8 cellular contexts compared by ENCODE assay signal in the genomic region with DNA sequence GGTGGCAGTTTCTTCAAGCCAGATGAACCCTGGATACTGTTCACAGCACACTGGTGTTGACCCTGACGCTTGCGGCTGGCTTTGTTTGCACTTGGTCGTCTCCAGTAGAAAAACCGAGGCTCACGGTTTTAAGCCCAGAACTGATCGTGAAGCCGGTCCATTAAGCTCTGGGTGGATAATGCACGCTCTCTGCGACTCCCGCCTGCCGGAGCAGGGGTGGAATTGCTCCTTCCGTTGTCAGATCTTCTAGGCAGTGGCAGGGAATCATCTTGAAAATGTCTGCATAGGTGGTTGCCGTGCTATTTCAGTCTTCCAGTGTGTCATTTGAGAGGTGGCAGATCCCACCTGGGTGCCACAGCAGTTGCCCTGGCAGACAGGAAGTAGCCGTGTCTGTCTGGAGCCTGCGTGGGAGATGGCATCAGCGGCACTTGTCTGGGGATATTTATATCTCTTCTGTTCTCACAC. TPM values are rescaled to one million over a fixed set of nuclear protein-coding genes. Genes with fewer than 3 reads are reported as not detected.
DNase-seq lines count a peak whose midpoint lies in the region; ATAC-seq and TF ChIP-seq lines count a peak whose summit lies in the region.

No MANE protein-coding gene starts in this region.

- intact Hi-C loops in Caco-2 (cut with micrococcal nuclease; ENCODE audit: unreplicated experiment) (loop anchor here (5.0 kb wide), 1 partner anchor 97 kb away; no protein-coding TSS in a partner anchor), PC-9 (cut with micrococcal nuclease; ENCODE audit: unreplicated experiment) (no loop called here), ascending aorta (cut with DNase I) (loop anchor here (2.0 kb wide), 2 partner anchors 57 to 99 kb away; a partner anchor contains a TSS)

- H3F3A ChIP-seq in PC-9 (ENCODE audit: insufficient read depth, low read depth), result peaks cover 36% of the 10 kb centered on the region

- H3K27me3 ChIP-seq in Caco-2 (replicated peaks; ENCODE audit: control insufficient read depth, insufficient read depth, low read length) (no peaks in the 10 kb centered on the region), PC-9 (ENCODE audit: insufficient read depth, low read depth) (no peaks in the 10 kb centered on the region), ascending aorta (no peaks in the 10 kb centered on the region)

- H3K4me1 ChIP-seq in Caco-2 (peaks cover 30% of the 10 kb centered on the region), PC-9 (replicated peaks; ENCODE audit: insufficient read depth) (peaks cover 33% of the 10 kb centered on the region), ascending aorta (peaks cover 0 to 28% of the 10 kb centered on the region in 2 donors)

- H3K79me2 ChIP-seq in PC-9 (ENCODE audit: low read depth), result peaks cover 80% of the 10 kb centered on the region

- H3K4me1 Mint-ChIP-seq in Caco-2 (ENCODE audit: low read depth, unreplicated experiment), result peaks cover 25% of the 10 kb centered on the region

- H3K9me3 ChIP-seq in Caco-2 (no peaks in the 10 kb centered on the region), PC-9 (ENCODE audit: insufficient read depth, low read depth) (no peaks in the 10 kb centered on the region), ascending aorta (no peaks in the 10 kb centered on the region)

- H3K36me3 Mint-ChIP-seq in Caco-2 (ENCODE audit: insufficient read depth, unreplicated experiment), result peaks cover 73% of the 10 kb centered on the region

- H3K27ac Mint-ChIP-seq in Caco-2 (ENCODE audit: unreplicated experiment), result peak overlapping the region; percentile 89

- peaks cover 30% of the 10 kb centered on the region for H4K20me1 ChIP-seq in PC-9 (ENCODE audit: insufficient read depth)

- BruUV-seq in Caco-2 (replicated peaks; lab: Mats Ljungman, UMichigan) (no TSS peak), PC-9 (replicated peaks; lab: Mats Ljungman, UMichigan) (no TSS peak)

- DNase-seq in Caco-2 (peak in 1 of 2 experiments; percentile 39), PC-9 (no peak), ascending aorta (ENCODE audit: low spot score in 2 of 2) (peak in 1 of 2 donors; percentile 73), islet precursor cell (peak; percentile 58), NCI-H446 treated with DMSO at 0.1 percent for 48 hours (lab: John Stamatoyannopoulos, UW) (no peak)
- DNase-seq in stimulated activated CD4-positive, alpha-beta T cell treated with anti-CD3 and anti-CD28 coated beads, Interleukin-4, amount 100 ng/mL, for 4 hours, result peak; percentile 23 to 56

- no peak overlapping the region for H2AFZ ChIP-seq in PC-9

- H3K27me3 Mint-ChIP-seq in Caco-2 (ENCODE audit: insufficient read depth, unreplicated experiment), result no peaks in the 10 kb centered on the region

- peaks cover 9% of the 10 kb centered on the region for H3K36me3 ChIP-seq in Caco-2 (ENCODE audit: control insufficient read depth, insufficient read depth, low read length)
- H3K36me3 ChIP-seq in PC-9 (ENCODE audit: low read depth), result peaks cover 23% of the 10 kb centered on the region
- H3K36me3 ChIP-seq in ascending aorta, result peaks cover 16 to 25% of the 10 kb centered on the region in 2 donors

- no peaks in the 10 kb centered on the region for H3K9me3 Mint-ChIP-seq in Caco-2 (ENCODE audit: unreplicated experiment)

- no peaks in the 10 kb centered on the region for H3K9me2 ChIP-seq in PC-9 (ENCODE audit: insufficient read depth)

- POLR2A ChIA-PET in Caco-2 (lab: Charles Lee), result interaction anchor here (0.5 to 1.2 kb wide), 2 partner anchors 35 to 69 kb away, joined by 4 to 7 read pairs; a partner anchor contains a TSS
- POLR2A ChIA-PET in PC-9 (lab: Charles Lee; ENCODE audit: unreplicated experiment), result no interaction called here

- H3K4me3 ChIP-seq in Caco-2 (ENCODE audit: low read depth, low read length) (no peak overlapping the region; the same call in 1 of the 2 replicates), PC-9 (no peak overlapping the region), ascending aorta (peak overlapping the region; percentile 45 to 59)

- TF ChIP-seq CTCF in Caco-2 (IDR thresholded peaks at IDR 0.05; ENCODE audit: insufficient read depth in 1 of 2, low read depth in 1 of 2, low read length in 1 of 2, severe bottlenecking in 1 of 2, unreplicated experiment in 1 of 2) (no peak), PC-9 (conservative IDR thresholded peaks at IDR 0.05) (no peak), ascending aorta (IDR thresholded peaks at IDR 0.05) (peak; percentile 33 to 66 (median 64))

- ATAC-seq in HG02678 (IDR thresholded peaks at IDR 0.05; ENCODE audit: unreplicated experiment) (no peak), GM19328 (IDR thresholded peaks at IDR 0.05; ENCODE audit: unreplicated experiment) (no peak)

- H3K4me3 Mint-ChIP-seq in Caco-2 (ENCODE audit: unreplicated experiment), result peak overlapping the region; percentile 66

- peak overlapping the region; percentile 47 for H3K27ac ChIP-seq in PC-9
- H3K27ac ChIP-seq in ascending aorta, result peak overlapping the region; percentile 76 to 88

- CTCF ChIA-PET in Caco-2 (lab: Charles Lee) (interaction anchor here (0.8 kb wide), 1 partner anchor 59 kb away, joined by 3 read pairs; no protein-coding TSS in a partner anchor), PC-9 (lab: Charles Lee) (interaction anchor here (0.5 kb wide), 1 partner anchor 109 kb away, joined by 3 read pairs; no protein-coding TSS in a partner anchor)

- no peak overlapping the region for H3K4me2 ChIP-seq in PC-9

RNA-seq across cellular contexts. Expression of a gene that starts 35.9 kb away (rescaled TPM):
- total RNA-seq in Caco-2 (2022) (64.7 and 66.8 TPM in 2 replicates), PC-9 (2021) (40.6 and 44.0 TPM in 2 replicates), ascending aorta (115 TPM)

RNA-seq across cellular contexts. Expression of a gene that starts 57.5 kb away (rescaled TPM):
- 50.8 and 51.2 TPM in 2 replicates for total RNA-seq in Caco-2 (2022)
- 68.1 and 77.3 TPM in 2 replicates for total RNA-seq in PC-9 (2021)
- 31.7 TPM for total RNA-seq in ascending aorta

Comparison
In these comparisons a context has a peak if more than half of its experiments do, and no peak if none do; other contexts are left out.
1. DNase-seq: peak in islet precursor cell (single experiment) and stimulated activated CD4-positive, alpha-beta T cell treated with anti-CD3 and anti-CD28 coated beads, Interleukin-4, amount 100 ng/mL, for 4 hours (2 of 2); none in PC-9 (0 of 2) and NCI-H446 treated with DMSO at 0.1 percent for 48 hours (single experiment).
2. H3K4me3 ChIP-seq: peak in ascending aorta (2 of 2); none in Caco-2 (single experiment) and PC-9 (single experiment).
3. CTCF ChIP-seq: peak in ascending aorta (3 of 3); none in Caco-2 (0 of 2) and PC-9 (single experiment).